In the genomic region with DNA sequence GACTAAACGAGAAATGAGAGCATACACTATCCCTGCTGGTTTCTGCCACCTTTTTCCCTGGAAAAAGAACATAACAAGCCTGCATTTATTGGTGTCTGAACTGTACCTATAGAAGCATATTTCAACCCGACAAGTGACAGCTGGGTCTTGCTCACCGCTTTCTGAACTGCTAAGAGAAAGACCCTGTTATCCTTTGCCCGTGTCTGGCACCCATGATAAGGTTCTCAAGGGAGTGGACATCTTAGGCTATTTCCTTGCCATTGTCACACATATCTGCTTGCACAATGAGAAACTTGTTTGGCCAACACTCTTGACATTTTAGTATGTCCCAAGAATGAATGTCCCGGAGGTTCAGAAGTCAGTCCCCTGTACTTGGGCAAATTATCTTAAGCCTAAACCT, we compare ENCODE assay signal across 24 cellular contexts. TPM values are rescaled to one million over a fixed set of nuclear protein-coding genes. Genes with fewer than 3 reads are reported as not detected.
DNase-seq lines count a peak whose midpoint lies in the region; ATAC-seq, FAIRE-seq and TF ChIP-seq lines count a peak whose summit lies in the region.
"Had no signal": no experiment of that assay in that cellular context is flagged by ENCODE, and none has a peak within 500 bp of the region (broad histone marks: within the 10 kb centered on the region; RNA-seq: fewer than 3 reads in every experiment).

No MANE protein-coding gene starts in this region.

- no peaks in the 10 kb centered on the region for H3K9me2 ChIP-seq in SU-DHL-6 (replicated peaks; ENCODE audit: insufficient read depth, low read length)

- TF ChIP-seq RAD21 in K562 (CRISPR knock-in tag; conservative IDR thresholded peaks at IDR 0.05 in 1 of 2, IDR thresholded peaks at IDR 0.05 in 1 of 2) = no peak

- H3K9me3 ChIP-seq in SU-DHL-6 (ENCODE audit: insufficient read depth, low read length) (no peaks in the 10 kb centered on the region), K562 (replicated peaks; ENCODE audit: control insufficient read depth, insufficient read depth, low read depth, low read length) (no peaks in the 10 kb centered on the region; the same call in 1 of the 2 replicates), left ventricle myocardium inferior (replicated peaks) (no peaks in the 10 kb centered on the region), esophagus muscularis mucosa (no peaks in the 10 kb centered on the region)
- H3K9me3 ChIP-seq: A549, breast epithelium, heart left ventricle, right lobe of liver had no signal

- H3K27ac ChIP-seq in SU-DHL-6 (ENCODE audit: low read depth, low read length) = peak overlapping the region; percentile 4; the same call in 1 of the 2 replicates
- no peak overlapping the region for H3K27ac ChIP-seq in K562 (ENCODE audit: extremely low read depth, low read depth, low read length)
- H3K27ac ChIP-seq in left ventricle myocardium inferior (replicated peaks) = no peak overlapping the region
- no peak overlapping the region for H3K27ac ChIP-seq in esophagus muscularis mucosa (replicated peaks in 1 of 4)
- H3K27ac ChIP-seq: A549, breast epithelium, heart left ventricle, right lobe of liver, VCaP had no signal

- no peaks in the 10 kb centered on the region for H3K9me1 ChIP-seq in K562 (ENCODE audit: control insufficient read depth, insufficient read depth, low read length)

- no peak overlapping the region for H3K4me2 ChIP-seq in SU-DHL-6 (ENCODE audit: low read depth, low read length, poor library complexity, severe bottlenecking)
- H3K4me2 ChIP-seq in K562 (ENCODE audit: insufficient read depth, low read length) = no peak overlapping the region
- H3K4me2 ChIP-seq: A549, GM23338 had no signal

- no peaks in the 10 kb centered on the region for H3K27me3 Mint-ChIP-seq in activated CD8-positive, alpha-beta T cell treated with anti-CD3 and anti-CD28 coated beads for 36 hours
- H3K27me3 Mint-ChIP-seq in activated CD8-positive, alpha-beta T cell treated with anti-CD3 and anti-CD28 coated beads, Interleukin-2, amount 10 ng/mL, durations not matched to agents 7 days and 5 days (ENCODE audit: low read depth) = no peaks in the 10 kb centered on the region
- H3K27me3 Mint-ChIP-seq in natural killer cell treated with Interleukin-12 subunit alpha and Interleukin-12 subunit beta and Interleukin-15 and Interleukin-18, amount 100 ng/mL, for 72 hours = no peaks in the 10 kb centered on the region

- under 1% methylated on average over 5 of the region's 5 CpGs for WGBS in K562 (ENCODE audit: insufficient coverage, low coverage, missing lambda C conversion rate)
- WGBS in esophagus muscularis mucosa = 78% methylated on average over 5 of the region's 5 CpGs

- H3K9ac ChIP-seq in SU-DHL-6 (ENCODE audit: low read length) (no peak overlapping the region), K562 (ENCODE audit: insufficient read depth in 1 of 2, low read depth in 2 of 2, low read length in 2 of 2) (no peak overlapping the region)

- TF ChIP-seq EP300 in K562 (IDR thresholded peaks at IDR 0.05; ENCODE audit: low read length) = no peak
- TF ChIP-seq EP300 in esophagus muscularis mucosa (IDR thresholded peaks at IDR 0.05) = no peak

- no peak overlapping the region for H2AFZ ChIP-seq in SU-DHL-6 (ENCODE audit: low read depth, low read length, severe bottlenecking)
- no peak overlapping the region for H2AFZ ChIP-seq in K562 (ENCODE audit: low read depth, low read length)
- H2AFZ ChIP-seq: GM23338 had no signal

- POLR2A ChIA-PET in activated CD8-positive, alpha-beta T cell treated with anti-CD3 and anti-CD28 coated beads for 36 hours (lab: Charles Lee) = interaction anchor here (1.5 to 8.6 kb wide), 5 partner anchors 7 to 20 kb away, joined by 3 to 124 read pairs (median 30); partner anchors contain the start of gene RIPOR2
- POLR2A ChIA-PET in activated CD8-positive, alpha-beta T cell treated with anti-CD3 and anti-CD28 coated beads, Interleukin-2, amount 10 ng/mL, durations not matched to agents 7 days and 5 days (lab: Charles Lee) = interaction anchor here (1.5 kb wide), 1 partner anchor 9 kb away, joined by 6 read pairs; no protein-coding TSS in a partner anchor
- POLR2A ChIA-PET in K562 (lab: Yijun Ruan, JAX) = no interaction called here

- no TSS peak for BruUV-seq in K562 (replicated peaks; lab: Mats Ljungman, UMichigan)

- H3K79me2 ChIP-seq in SU-DHL-6 (ENCODE audit: insufficient read depth, low read length) (peaks cover 98% of the 10 kb centered on the region), K562 (ENCODE audit: control insufficient read depth, insufficient read depth, low read length) (no peaks in the 10 kb centered on the region)

- no peak for ATAC-seq in activated CD8-positive, alpha-beta T cell treated with anti-CD3 and anti-CD28 coated beads for 36 hours
- no peak for ATAC-seq in activated CD8-positive, alpha-beta T cell treated with anti-CD3 and anti-CD28 coated beads, Interleukin-2, amount 10 ng/mL, durations not matched to agents 7 days and 5 days
- ATAC-seq in K562 = peak; percentile 54
- ATAC-seq in natural killer cell treated with Interleukin-12 subunit alpha and Interleukin-12 subunit beta and Interleukin-15 and Interleukin-18, amount 100 ng/mL, for 72 hours = no peak
- ATAC-seq: A549, GM23338, left cardiac atrium, right lobe of liver, Right ventricle myocardium inferior had no signal

- intact Hi-C loops in activated CD8-positive, alpha-beta T cell treated with anti-CD3 and anti-CD28 coated beads for 36 hours (cut with micrococcal nuclease) = no loop called here
- intact Hi-C loops in K562 (cut with micrococcal nuclease) = no loop called here
- intact Hi-C loops in left ventricle myocardium inferior (cut with micrococcal nuclease) = no loop called here
- intact Hi-C loops in esophagus muscularis mucosa (cut with DNase I) = no loop called here

- H3K4me3 ChIP-seq in SU-DHL-6 (ENCODE audit: insufficient read depth, low read length, poor library complexity, severe bottlenecking) = no peak overlapping the region
- H3K4me3 ChIP-seq in K562 = no peak overlapping the region
- H3K4me3 ChIP-seq in left ventricle myocardium inferior = no peak overlapping the region
- no peak overlapping the region for H3K4me3 ChIP-seq in esophagus muscularis mucosa
- H3K4me3 ChIP-seq: A549, breast epithelium, GM23338, heart left ventricle, right lobe of liver had no signal

- H3F3A ChIP-seq in SU-DHL-6 (ENCODE audit: insufficient read depth) = peaks cover 68% of the 10 kb centered on the region

- FAIRE-seq in K562 (lab: Jason Lieb, UNC) = no peak
- FAIRE-seq: A549, D721Med, urothelium cell line had no signal

- H3K4me1 Mint-ChIP-seq in activated CD8-positive, alpha-beta T cell treated with anti-CD3 and anti-CD28 coated beads for 36 hours (ENCODE audit: low read depth) = peaks cover 89% of the 10 kb centered on the region
- peaks cover 89% of the 10 kb centered on the region for H3K4me1 Mint-ChIP-seq in activated CD8-positive, alpha-beta T cell treated with anti-CD3 and anti-CD28 coated beads, Interleukin-2, amount 10 ng/mL, durations not matched to agents 7 days and 5 days (ENCODE audit: low read depth)
- peaks cover 85 to 86% of the 10 kb centered on the region in 2 donors for H3K4me1 Mint-ChIP-seq in natural killer cell treated with Interleukin-12 subunit alpha and Interleukin-12 subunit beta and Interleukin-15 and Interleukin-18, amount 100 ng/mL, for 72 hours (ENCODE audit: low read depth in 2 of 2)

- H3K4me3 Mint-ChIP-seq in activated CD8-positive, alpha-beta T cell treated with anti-CD3 and anti-CD28 coated beads for 36 hours = no peak overlapping the region
- H3K4me3 Mint-ChIP-seq in activated CD8-positive, alpha-beta T cell treated with anti-CD3 and anti-CD28 coated beads, Interleukin-2, amount 10 ng/mL, durations not matched to agents 7 days and 5 days = no peak overlapping the region
- peak overlapping the region; percentile 2 for H3K4me3 Mint-ChIP-seq in natural killer cell treated with Interleukin-12 subunit alpha and Interleukin-12 subunit beta and Interleukin-15 and Interleukin-18, amount 100 ng/mL, for 72 hours
- H3K4me3 Mint-ChIP-seq: GM23338, nephron progenitor cell had no signal

- peaks cover 4% of the 10 kb centered on the region; the same call in 1 of the 2 replicates for H3K36me3 ChIP-seq in SU-DHL-6 (ENCODE audit: low read length)
- H3K36me3 ChIP-seq in K562 (ENCODE audit: control insufficient read depth, insufficient read depth, low read length) = no peaks in the 10 kb centered on the region
- H3K36me3 ChIP-seq in left ventricle myocardium inferior = no peaks in the 10 kb centered on the region
- no peaks in the 10 kb centered on the region for H3K36me3 ChIP-seq in esophagus muscularis mucosa
- H3K36me3 ChIP-seq: breast epithelium, heart left ventricle, right lobe of liver had no signal

- TF ChIP-seq CTCF in activated CD8-positive, alpha-beta T cell treated with anti-CD3 and anti-CD28 coated beads for 36 hours (IDR thresholded peaks at IDR 0.05) = no peak
- TF ChIP-seq CTCF in SU-DHL-6 (IDR thresholded peaks at IDR 0.05; ENCODE audit: insufficient read depth, low read length, poor library complexity, severe bottlenecking) = no peak
- TF ChIP-seq CTCF in K562 (IDR thresholded peaks at IDR 0.05 in 2 of 3, conservative IDR thresholded peaks at IDR 0.05 in 1 of 3; ENCODE audit: insufficient read depth in 2 of 3, low read depth in 1 of 3, low read length in 3 of 3) = no peak
- no peak for TF ChIP-seq CTCF in left ventricle myocardium inferior (IDR thresholded peaks at IDR 0.05; ENCODE audit: borderline replicate concordance)
- TF ChIP-seq CTCF in esophagus muscularis mucosa (IDR thresholded peaks at IDR 0.05) = no peak

- H3K27ac Mint-ChIP-seq in activated CD8-positive, alpha-beta T cell treated with anti-CD3 and anti-CD28 coated beads for 36 hours = peak overlapping the region; percentile 96
- no peak overlapping the region for H3K27ac Mint-ChIP-seq in activated CD8-positive, alpha-beta T cell treated with anti-CD3 and anti-CD28 coated beads, Interleukin-2, amount 10 ng/mL, durations not matched to agents 7 days and 5 days
- peak overlapping the region; percentile 85 to 99 for H3K27ac Mint-ChIP-seq in natural killer cell treated with Interleukin-12 subunit alpha and Interleukin-12 subunit beta and Interleukin-15 and Interleukin-18, amount 100 ng/mL, for 72 hours
- H3K27ac Mint-ChIP-seq: GM23338, nephron progenitor cell had no signal

- TF ChIP-seq POLR2A in K562 (conservative IDR thresholded peaks at IDR 0.05) = no peak
- TF ChIP-seq POLR2A in esophagus muscularis mucosa (IDR thresholded peaks at IDR 0.05; ENCODE audit: low read depth) = no peak

- no peaks in the 10 kb centered on the region for H3K9me3 Mint-ChIP-seq in activated CD8-positive, alpha-beta T cell treated with anti-CD3 and anti-CD28 coated beads for 36 hours
- no peaks in the 10 kb centered on the region for H3K9me3 Mint-ChIP-seq in activated CD8-positive, alpha-beta T cell treated with anti-CD3 and anti-CD28 coated beads, Interleukin-2, amount 10 ng/mL, durations not matched to agents 7 days and 5 days (ENCODE audit: insufficient read depth)
- H3K9me3 Mint-ChIP-seq in natural killer cell treated with Interleukin-12 subunit alpha and Interleukin-12 subunit beta and Interleukin-15 and Interleukin-18, amount 100 ng/mL, for 72 hours = no peaks in the 10 kb centered on the region
- H3K9me3 Mint-ChIP-seq: GM23338, nephron progenitor cell had no signal

- DNase-seq in activated CD8-positive, alpha-beta T cell treated with anti-CD3 and anti-CD28 coated beads for 36 hours = no peak
- no peak for DNase-seq in activated CD8-positive, alpha-beta T cell treated with anti-CD3 and anti-CD28 coated beads, Interleukin-2, amount 10 ng/mL, durations not matched to agents 7 days and 5 days
- DNase-seq in K562 (ENCODE audit: extremely low read depth in 1 of 4, low spot score in 3 of 4) = peak in 2 of 4 experiments; percentile 18 to 40
- DNase-seq in natural killer cell treated with Interleukin-12 subunit alpha and Interleukin-12 subunit beta and Interleukin-15 and Interleukin-18, amount 100 ng/mL, for 72 hours (ENCODE audit: low spot score) = no peak
- DNase-seq in NCI-H128 (lab: John Stamatoyannopoulos, UW; ENCODE audit: unreplicated experiment) = no peak
- no peak for DNase-seq in left ventricle myocardium inferior
- no peak for DNase-seq in esophagus muscularis mucosa (ENCODE audit: extremely low spot score)
- DNase-seq: activated CD4-positive, alpha-beta T cell treated with anti-CD3 and anti-CD28 coated beads, Interleukin-2, amount 50 U/mL, for 4 hours; activated T-cell treated with anti-CD3 and anti-CD28 coated beads, Interleukin-2, amount 50 U/mL, for 48 hours; EL; heart left ventricle; Kasumi-1; left cardiac atrium; NCI-H187; nephron progenitor cell had no signal

- no peaks in the 10 kb centered on the region for H3K27me3 ChIP-seq in SU-DHL-6 (ENCODE audit: low read length)
- H3K27me3 ChIP-seq in K562 (ENCODE audit: control insufficient read depth in 2 of 2, insufficient read depth in 2 of 2, low read length in 2 of 2) = peaks cover 20 to 33% of the 10 kb centered on the region in 2 experiments; a peak in 4 of 5 replicates
- peaks cover 12% of the 10 kb centered on the region for H3K27me3 ChIP-seq in left ventricle myocardium inferior (ENCODE audit: low read depth)
- peaks cover 0 to 33% (median 3%) of the 10 kb centered on the region in 4 donors for H3K27me3 ChIP-seq in esophagus muscularis mucosa
- H3K27me3 ChIP-seq: breast epithelium, heart left ventricle, right lobe of liver had no signal

- CTCF ChIA-PET in activated CD8-positive, alpha-beta T cell treated with anti-CD3 and anti-CD28 coated beads for 36 hours (lab: Charles Lee) = interaction anchor here (1.1 to 15.2 kb wide), 8 partner anchors 11 to 107 kb away, joined by 3 to 237 read pairs (median 5); partner anchors contain the start of gene RIPOR2
- CTCF ChIA-PET in activated CD8-positive, alpha-beta T cell treated with anti-CD3 and anti-CD28 coated beads, Interleukin-2, amount 10 ng/mL, durations not matched to agents 7 days and 5 days (lab: Charles Lee) = interaction anchor here (1.3 to 13.3 kb wide), 4 partner anchors 9 to 154 kb away, joined by 5 to 198 read pairs (median 8); partner anchors contain the start of gene RIPOR2
- CTCF ChIA-PET in K562 (lab: Yijun Ruan, JAX; ENCODE audit: low intra/inter-chr PET ratio) = no interaction called here

- peaks cover 0 to 2% of the 10 kb centered on the region in 2 experiments; a peak in 1 of 5 replicates for H3K4me1 ChIP-seq in K562 (replicated peaks in 1 of 2; ENCODE audit: control insufficient read depth in 2 of 2, insufficient read depth in 2 of 2, low read length in 2 of 2)
- H3K4me1 ChIP-seq in left ventricle myocardium inferior = peaks cover 29% of the 10 kb centered on the region
- H3K4me1 ChIP-seq in esophagus muscularis mucosa = peaks cover 21 to 32% (median 26%) of the 10 kb centered on the region in 4 donors
- H3K4me1 ChIP-seq: A549, right lobe of liver had no signal

- H3K36me3 Mint-ChIP-seq in activated CD8-positive, alpha-beta T cell treated with anti-CD3 and anti-CD28 coated beads for 36 hours (ENCODE audit: low read depth) = peaks cover 11% of the 10 kb centered on the region
- H3K36me3 Mint-ChIP-seq in activated CD8-positive, alpha-beta T cell treated with anti-CD3 and anti-CD28 coated beads, Interleukin-2, amount 10 ng/mL, durations not matched to agents 7 days and 5 days (ENCODE audit: low read depth) = peaks cover 85% of the 10 kb centered on the region
- H3K36me3 Mint-ChIP-seq in natural killer cell treated with Interleukin-12 subunit alpha and Interleukin-12 subunit beta and Interleukin-15 and Interleukin-18, amount 100 ng/mL, for 72 hours = no peaks in the 10 kb centered on the region

- in situ Hi-C loops in K562 (cut with MboI) = no loop called here

- no peaks in the 10 kb centered on the region for H4K20me1 ChIP-seq in SU-DHL-6 (ENCODE audit: low read depth, low read length)
- 0 out of 2 replicates have a peak, but pooled peaks cover 3% of the 10 kb centered on the region for H4K20me1 ChIP-seq in K562 (replicated peaks; ENCODE audit: control insufficient read depth, insufficient read depth, low read length)

RNA-seq across cellular contexts. Expression of gene RIPOR2, which starts 19.3 kb away (rescaled TPM):
- 10 to 100 TPM; 88.3 to 96.3 TPM for total RNA-seq in activated CD8-positive, alpha-beta T cell treated with anti-CD3 and anti-CD28 coated beads for 36 hours
- total RNA-seq in activated CD8-positive, alpha-beta T cell treated with anti-CD3 and anti-CD28 coated beads, Interleukin-2, amount 10 ng/mL, durations not matched to agents 7 days and 5 days = 100 to 1,000 TPM; 154 to 156 TPM
- not detected in 2 replicates for total RNA-seq in K562 (2011; cell fraction: chromatin; rRNA removed; ENCODE audit: low replicate concordance)
- total RNA-seq in K562 (2011; cell fraction: nucleolus; rRNA removed) = not detected in 2 replicates
- total RNA-seq in K562 (2011; cell fraction: nucleoplasm; rRNA removed) = not detected in 2 replicates
- total RNA-seq in K562 (2014; rRNA removed) = 0.33 TPM in 1 of 2 replicates, not detected in the other
- total RNA-seq in K562 (2014; rRNA removed; fragmentation: Illumina TruSeq; extraction: Trizol) = 0.29 and 0.32 TPM in 2 replicates
- not detected in 2 replicates for total RNA-seq in K562 (2015; rRNA removed; fragmentation: Illumina TruSeq; extraction: Trizol)
- total RNA-seq in K562 (2021) = 0.47 and 1.1 TPM in 2 replicates
- 0.81 TPM in 1 of 2 replicates, not detected in the other for polyA plus RNA-seq in K562 (2011; rRNA removed)
- polyA plus RNA-seq in K562 (2011; cell fraction: cytosol; rRNA removed) = 0.06 and 0.27 TPM in 2 replicates
- polyA plus RNA-seq in K562 (2011; cell fraction: nucleus; rRNA removed) = 0.17 TPM in 1 of 2 replicates, not detected in the other
- polyA plus RNA-seq in K562 (2012) = 0.35 and 0.71 TPM in 2 replicates
- polyA plus RNA-seq in K562 (2014; fragmentation: Illumina TruSeq; extraction: Trizol) = 0.28 TPM in 2 replicates
- polyA plus RNA-seq in K562 (2014; fragmentation: Nextera tagmentation; extraction: Ambion mirVana) = 1 to 10 TPM in 1 of 2 experiments, under 1 TPM in 1; 0.53 to 1.0 TPM
- 0.04 and 0.16 TPM in 2 replicates for polyA plus RNA-seq in K562 (2014; rRNA removed)
- polyA minus RNA-seq in K562 (2011; rRNA and poly(A)+ RNA removed) = not detected in 2 replicates
- polyA minus RNA-seq in K562 (2011; cell fraction: cytosol; rRNA and poly(A)+ RNA removed) = not detected in 2 replicates
- polyA minus RNA-seq in K562 (2011; cell fraction: nucleus; rRNA and poly(A)+ RNA removed) = not detected in 2 replicates
- total RNA-seq in natural killer cell treated with Interleukin-12 subunit alpha and Interleukin-12 subunit beta and Interleukin-15 and Interleukin-18, amount 100 ng/mL, for 72 hours = 10 to 100 TPM; 58.7 to 88.4 TPM
- total RNA-seq in left ventricle myocardium inferior = 3.1 TPM
- total RNA-seq in esophagus muscularis mucosa = 10 to 100 TPM in 1 of 4 donors, 1 to 10 TPM in 3; 2.6 to 14.4 (median 5.1) TPM
